ENCODE assay signal across 21 cellular contexts in the genomic region with DNA sequence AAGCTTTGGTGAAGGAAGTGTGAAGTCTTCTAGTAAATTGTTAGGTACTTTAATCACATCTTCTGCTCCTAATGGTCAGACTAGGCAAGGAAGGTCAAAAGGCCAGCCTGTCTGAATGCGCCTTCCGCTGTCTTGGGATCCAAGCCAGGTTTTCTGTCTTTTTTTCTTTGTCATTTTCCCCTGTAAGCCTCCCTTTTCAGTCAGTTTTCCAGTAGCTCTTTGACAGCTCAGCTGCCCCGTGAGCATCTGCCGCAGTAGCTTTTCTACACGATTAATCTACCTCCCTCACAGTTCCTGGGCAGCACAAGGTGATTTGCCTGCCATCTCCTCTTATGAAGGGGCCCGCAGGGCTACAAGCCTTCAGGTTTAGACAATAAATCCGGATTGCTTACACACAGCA.
DNase-seq lines count a peak whose midpoint lies in the region; ATAC-seq, FAIRE-seq and TF ChIP-seq lines count a peak whose summit lies in the region.
"Had no signal": no experiment of that assay in that cellular context is flagged by ENCODE, and none has a peak within 500 bp of the region (broad histone marks: within the 10 kb centered on the region; RNA-seq: fewer than 3 reads in every experiment).

No MANE protein-coding gene starts in this region.

- H2AFZ ChIP-seq in HepG2 (ENCODE audit: low read length), result no peak overlapping the region

- no peak overlapping the region for H3K4me2 ChIP-seq in HepG2 (ENCODE audit: low read depth, low read length)

- H3K9ac ChIP-seq in HepG2 (ENCODE audit: insufficient read depth, low read depth, low read length), result no peak overlapping the region

- intact Hi-C loops in HepG2 (cut with micrococcal nuclease; ENCODE audit: unreplicated experiment) (no loop called here), left ventricle myocardium inferior (cut with micrococcal nuclease) (no loop called here)

- no peaks in the 10 kb centered on the region for H4K20me1 ChIP-seq in HepG2 (ENCODE audit: insufficient read depth, low read length)

- H3K79me2 ChIP-seq in HepG2 (ENCODE audit: insufficient read depth, low read length), result no peaks in the 10 kb centered on the region

- no TSS peak for BruUV-seq in HepG2 (replicated peaks; lab: Mats Ljungman, UMichigan)

- DNase-seq in activated naive CD4-positive, alpha-beta T cell (lab: John Stamatoyannopoulos, UW), result no peak
- DNase-seq in WTC11 (ENCODE audit: low spot score), result no peak
- no peak for DNase-seq in HepG2 (ENCODE audit: low spot score)
- DNase-seq in CD1c-positive myeloid dendritic cell (ENCODE audit: extremely low spot score), result no peak
- DNase-seq in left ventricle myocardium inferior, result no peak
- no peak for DNase-seq in HCEC 1CT
- DNase-seq: activated T-cell treated with anti-CD3 and anti-CD28 coated beads, Interleukin-2, amount 50 U/mL, for 1 hour; DMS79 treated with DMSO at 0.1 percent for 48 hours; foreskin melanocyte; NCI-H345; right cardiac atrium; stimulated activated CD4-positive, alpha-beta T cell treated with anti-CD3 and anti-CD28 coated beads, Interleukin-15, amount 100 ng/mL, for 24 hours; thyroid gland had no signal

- H3K9me3 ChIP-seq in HepG2 (ENCODE audit: low read length), result no peaks in the 10 kb centered on the region
- no peaks in the 10 kb centered on the region for H3K9me3 ChIP-seq in left ventricle myocardium inferior (replicated peaks)
- H3K9me3 ChIP-seq: thyroid gland had no signal

- no peak overlapping the region for H3K4me3 Mint-ChIP-seq in activated naive CD4-positive, alpha-beta T cell treated with anti-CD3 and anti-CD28 coated beads, Interleukin-2, amount 50 U/mL, for 24 hours
- no peak overlapping the region for H3K4me3 Mint-ChIP-seq in WTC11
- H3K4me3 Mint-ChIP-seq: stimulated activated memory B cell treated with anti-CD40 and anti-IgM and Interleukin-4, amounts not matched to agents 10 μg/mL and 1 μg/mL and 100 μg/mL, for 72 hours had no signal

- H3K4me1 ChIP-seq in HepG2 (ENCODE audit: insufficient read depth, low read length) (no peaks in the 10 kb centered on the region), left ventricle myocardium inferior (peaks cover 26% of the 10 kb centered on the region)

- no peak for TF ChIP-seq RAD21 in HepG2 (CRISPR knock-in tag; IDR thresholded peaks at IDR 0.05)

- no peak for FAIRE-seq in HepG2 (lab: Jason Lieb, UNC)
- FAIRE-seq: colon had no signal

- H3K27me3 Mint-ChIP-seq in activated naive CD4-positive, alpha-beta T cell treated with anti-CD3 and anti-CD28 coated beads, Interleukin-2, amount 50 U/mL, for 24 hours, result no peaks in the 10 kb centered on the region
- H3K27me3 Mint-ChIP-seq in WTC11 (ENCODE audit: low read depth), result peaks cover 4% of the 10 kb centered on the region; the same call in 1 of the 2 replicates
- H3K27me3 Mint-ChIP-seq: stimulated activated memory B cell treated with anti-CD40 and anti-IgM and Interleukin-4, amounts not matched to agents 10 μg/mL and 1 μg/mL and 100 μg/mL, for 72 hours had no signal

- WGBS in HepG2 (ENCODE audit: low lambda C conversion rate), result 58% methylated on average over 7 of the region's 7 CpGs

- H3K4me3 ChIP-seq in HepG2 (replicated peaks in 1 of 3; ENCODE audit: insufficient read depth in 1 of 3, low read depth in 2 of 3, low read length in 3 of 3) (no peak overlapping the region), left ventricle myocardium inferior (no peak overlapping the region)
- H3K4me3 ChIP-seq: thyroid gland had no signal

- H3K4me1 Mint-ChIP-seq in activated naive CD4-positive, alpha-beta T cell treated with anti-CD3 and anti-CD28 coated beads, Interleukin-2, amount 50 U/mL, for 24 hours, result peaks cover 30% of the 10 kb centered on the region
- peaks cover 6% of the 10 kb centered on the region for H3K4me1 Mint-ChIP-seq in WTC11

- H3K27ac Mint-ChIP-seq in activated naive CD4-positive, alpha-beta T cell treated with anti-CD3 and anti-CD28 coated beads, Interleukin-2, amount 50 U/mL, for 24 hours, result peak overlapping the region; percentile 4
- no peak overlapping the region for H3K27ac Mint-ChIP-seq in WTC11
- H3K27ac Mint-ChIP-seq: activated naive CD4-positive, alpha-beta T cell treated with anti-CD3 and anti-CD28 coated beads, Interleukin-2, amount 50 U/mL, for 72 hours; stimulated activated memory B cell treated with anti-CD40 and anti-IgM and Interleukin-4, amounts not matched to agents 10 μg/mL and 1 μg/mL and 100 μg/mL, for 72 hours had no signal

- peaks cover 0 to 21% of the 10 kb centered on the region in 2 experiments; a peak in 3 of 5 replicates for H3K27me3 ChIP-seq in HepG2 (ENCODE audit: control insufficient read depth in 1 of 2, insufficient read depth in 2 of 2, low read length in 2 of 2)
- H3K27me3 ChIP-seq in left ventricle myocardium inferior (ENCODE audit: low read depth), result no peaks in the 10 kb centered on the region
- H3K27me3 ChIP-seq: thyroid gland had no signal

- ATAC-seq in WTC11 (peak; percentile 50), HepG2 (no peak), GM21619 (IDR thresholded peaks at IDR 0.05; ENCODE audit: unreplicated experiment) (no peak)
- ATAC-seq: activated naive CD4-positive, alpha-beta T cell treated with anti-CD3 and anti-CD28 coated beads, Interleukin-2, amount 50 U/mL, for 72 hours; Right ventricle myocardium inferior; stimulated activated memory B cell treated with anti-CD40 and anti-IgM and Interleukin-4, amounts not matched to agents 10 μg/mL and 1 μg/mL and 100 μg/mL, for 72 hours had no signal

- TF ChIP-seq EP300 in HepG2 (IDR thresholded peaks at IDR 0.05; ENCODE audit: low read depth in 2 of 2, low read length in 2 of 2) (no peak), HepG2 (CRISPR knock-in tag; IDR thresholded peaks at IDR 0.05; ENCODE audit: borderline replicate concordance) (no peak)

- POLR2A ChIA-PET in WTC11 (lab: Charles Lee), result interaction anchor here (0.7 kb wide), 1 partner anchor 597 kb away, joined by 3 read pairs; no protein-coding TSS in a partner anchor
- POLR2A ChIA-PET in HepG2 (lab: Yijun Ruan, JAX), result no interaction called here

- in situ Hi-C loops in HepG2 (cut with HindIII; ENCODE audit: extremely low pct_ligation_motif_present, low pct_unique_long_range_greater_than_20kb), result no loop called here

- CTCF ChIA-PET in WTC11 (lab: Charles Lee) (interaction anchor here (0.9 to 1.3 kb wide), 4 partner anchors 9 to 109 kb away, joined by 4 to 12 read pairs (median 4); no protein-coding TSS in a partner anchor), HepG2 (lab: Yijun Ruan, JAX; ENCODE audit: low intra/inter-chr PET ratio, low total read pairs) (no interaction called here)

- no peaks in the 10 kb centered on the region for H3K36me3 Mint-ChIP-seq in activated naive CD4-positive, alpha-beta T cell treated with anti-CD3 and anti-CD28 coated beads, Interleukin-2, amount 50 U/mL, for 24 hours
- no peaks in the 10 kb centered on the region for H3K36me3 Mint-ChIP-seq in WTC11
- H3K36me3 Mint-ChIP-seq: stimulated activated memory B cell treated with anti-CD40 and anti-IgM and Interleukin-4, amounts not matched to agents 10 μg/mL and 1 μg/mL and 100 μg/mL, for 72 hours had no signal

- H3K27ac ChIP-seq in HepG2 (ENCODE audit: extremely low read length, insufficient read depth, low read length) (no peak overlapping the region), left ventricle myocardium inferior (replicated peaks) (no peak overlapping the region)
- H3K27ac ChIP-seq: C4-2B, epithelial cell of prostate, thyroid gland had no signal

- TF ChIP-seq CTCF in WTC11 (IDR thresholded peaks at IDR 0.05), result no peak
- TF ChIP-seq CTCF in HepG2 (CRISPR knock-in tag; IDR thresholded peaks at IDR 0.05), result no peak
- no peak for TF ChIP-seq CTCF in left ventricle myocardium inferior (IDR thresholded peaks at IDR 0.05; ENCODE audit: borderline replicate concordance)

- H3K36me3 ChIP-seq in HepG2 (replicated peaks in 1 of 2; ENCODE audit: control insufficient read depth in 1 of 2, insufficient read depth in 2 of 2, low read length in 2 of 2) (no peaks in the 10 kb centered on the region), left ventricle myocardium inferior (no peaks in the 10 kb centered on the region)
- H3K36me3 ChIP-seq: thyroid gland had no signal

- TF ChIP-seq POLR2A in HepG2 (IDR thresholded peaks at IDR 0.05; ENCODE audit: insufficient read depth in 1 of 2, low read depth in 2 of 2, low read length in 2 of 2), result no peak

- no peaks in the 10 kb centered on the region for H3K9me3 Mint-ChIP-seq in activated naive CD4-positive, alpha-beta T cell treated with anti-CD3 and anti-CD28 coated beads, Interleukin-2, amount 50 U/mL, for 24 hours
- H3K9me3 Mint-ChIP-seq in WTC11, result no peaks in the 10 kb centered on the region
- H3K9me3 Mint-ChIP-seq: stimulated activated memory B cell treated with anti-CD40 and anti-IgM and Interleukin-4, amounts not matched to agents 10 μg/mL and 1 μg/mL and 100 μg/mL, for 72 hours had no signal

TF ChIP-seq in WTC11, 78 proteins besides CTCF, POLR2A, EP300 and RAD21 (continues in another document):
- TF ChIP-seq NFATC4 (CRISPR knock-in tag; IDR thresholded peaks at IDR 0.05) (no peak), ESRRA (CRISPR knock-in tag; IDR thresholded peaks at IDR 0.05; ENCODE audit: borderline replicate concordance) (no peak)

TF ChIP-seq in HepG2, 621 proteins besides CTCF, POLR2A, EP300 and RAD21 (continues in another document):
- TF ChIP-seq ZNF274 (CRISPR knock-in tag; IDR thresholded peaks at IDR 0.05), result no peak
- TF ChIP-seq RCOR2 (CRISPR knock-in tag; IDR thresholded peaks at IDR 0.05), result no peak
- TF ChIP-seq, protein P1, sequence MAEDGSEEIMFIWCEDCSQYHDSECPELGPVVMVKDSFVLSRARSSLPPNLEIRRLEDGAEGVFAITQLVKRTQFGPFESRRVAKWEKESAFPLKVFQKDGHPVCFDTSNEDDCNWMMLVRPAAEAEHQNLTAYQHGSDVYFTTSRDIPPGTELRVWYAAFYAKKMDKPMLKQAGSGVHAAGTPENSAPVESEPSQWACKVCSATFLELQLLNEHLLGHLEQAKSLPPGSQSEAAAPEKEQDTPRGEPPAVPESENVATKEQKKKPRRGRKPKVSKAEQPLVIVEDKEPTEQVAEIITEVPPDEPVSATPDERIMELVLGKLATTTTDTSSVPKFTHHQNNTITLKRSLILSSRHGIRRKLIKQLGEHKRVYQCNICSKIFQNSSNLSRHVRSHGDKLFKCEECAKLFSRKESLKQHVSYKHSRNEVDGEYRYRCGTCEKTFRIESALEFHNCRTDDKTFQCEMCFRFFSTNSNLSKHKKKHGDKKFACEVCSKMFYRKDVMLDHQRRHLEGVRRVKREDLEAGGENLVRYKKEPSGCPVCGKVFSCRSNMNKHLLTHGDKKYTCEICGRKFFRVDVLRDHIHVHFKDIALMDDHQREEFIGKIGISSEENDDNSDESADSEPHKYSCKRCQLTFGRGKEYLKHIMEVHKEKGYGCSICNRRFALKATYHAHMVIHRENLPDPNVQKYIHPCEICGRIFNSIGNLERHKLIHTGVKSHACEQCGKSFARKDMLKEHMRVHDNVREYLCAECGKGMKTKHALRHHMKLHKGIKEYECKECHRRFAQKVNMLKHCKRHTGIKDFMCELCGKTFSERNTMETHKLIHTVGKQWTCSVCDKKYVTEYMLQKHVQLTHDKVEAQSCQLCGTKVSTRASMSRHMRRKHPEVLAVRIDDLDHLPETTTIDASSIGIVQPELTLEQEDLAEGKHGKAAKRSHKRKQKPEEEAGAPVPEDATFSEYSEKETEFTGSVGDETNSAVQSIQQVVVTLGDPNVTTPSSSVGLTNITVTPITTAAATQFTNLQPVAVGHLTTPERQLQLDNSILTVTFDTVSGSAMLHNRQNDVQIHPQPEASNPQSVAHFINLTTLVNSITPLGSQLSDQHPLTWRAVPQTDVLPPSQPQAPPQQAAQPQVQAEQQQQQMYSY (CRISPR knock-in tag; IDR thresholded peaks at IDR 0.05), result peak; percentile 63; the same call in 1 of the 2 replicates
